8 cellular contexts compared by ENCODE assay signal in genomic region chr9:129834489-129835127, GRCh38. TPM values are rescaled to one million over a fixed set of nuclear protein-coding genes. Genes with fewer than 3 reads are reported as not detected.
DNase-seq lines count a peak whose midpoint lies in the region; ATAC-seq and TF ChIP-seq lines count a peak whose summit lies in the region.

No MANE protein-coding gene starts in this region.

- H3K9me3 ChIP-seq in HUES48 (ENCODE audit: control insufficient read depth, insufficient read depth, low read length) (no peaks in the 10 kb centered on the region), osteoblast (ENCODE audit: low read depth, low read length) (no peaks in the 10 kb centered on the region)

- H3K4me1 ChIP-seq in HUES48 (ENCODE audit: control insufficient read depth, insufficient read depth, low read length) (peaks cover 26% of the 10 kb centered on the region), osteoblast (ENCODE audit: insufficient read depth, low read length) (peaks cover 40% of the 10 kb centered on the region)

- no peaks in the 10 kb centered on the region for H3K27me3 Mint-ChIP-seq in activated CD8-positive, alpha-beta T cell treated with anti-CD3 and anti-CD28 coated beads for 36 hours

- peak overlapping the region; percentile 85 for H3K4me3 Mint-ChIP-seq in activated CD8-positive, alpha-beta T cell treated with anti-CD3 and anti-CD28 coated beads for 36 hours

- H3K9ac ChIP-seq in HUES48 (ENCODE audit: low read depth, low read length), result peak overlapping the region; percentile 46; the same call in 1 of the 2 replicates

- H3K4me2 ChIP-seq in osteoblast (ENCODE audit: insufficient read depth, low read length), result peak overlapping the region; percentile 96

- no peak for TF ChIP-seq CTCF in AG10803 (conservative IDR thresholded peaks at IDR 0.05; ENCODE audit: low read length)
- TF ChIP-seq CTCF in activated CD8-positive, alpha-beta T cell treated with anti-CD3 and anti-CD28 coated beads for 36 hours (IDR thresholded peaks at IDR 0.05), result no peak
- TF ChIP-seq CTCF in osteoblast (IDR thresholded peaks at IDR 0.05; ENCODE audit: extremely low read depth, low read depth, low read length), result no peak

- H3K9me3 Mint-ChIP-seq in activated CD8-positive, alpha-beta T cell treated with anti-CD3 and anti-CD28 coated beads for 36 hours, result no peaks in the 10 kb centered on the region

- H3K27ac ChIP-seq in HUES48 (ENCODE audit: low read depth, low read length) (peak overlapping the region; percentile 65), osteoblast (ENCODE audit: low read depth, low read length) (peak overlapping the region; percentile 77)

- intact Hi-C loops in activated CD8-positive, alpha-beta T cell treated with anti-CD3 and anti-CD28 coated beads for 36 hours (cut with micrococcal nuclease), result loop anchor here (5.0 kb wide), 1 partner anchor 48 kb away; no protein-coding TSS in a partner anchor

- DNase-seq in AG10803 (ENCODE audit: low read depth) (no peak), fibroblast of gingiva (ENCODE audit: low read depth) (peak; percentile 12), osteoblast (ENCODE audit: insufficient read length, low spot score, missing footprints) (peak; percentile 78), HT-29 (ENCODE audit: low spot score) (no peak), foreskin melanocyte (no peak)
- peak; percentile 60 for DNase-seq in activated CD8-positive, alpha-beta T cell treated with anti-CD3 and anti-CD28 coated beads for 36 hours

- CTCF ChIA-PET in activated CD8-positive, alpha-beta T cell treated with anti-CD3 and anti-CD28 coated beads for 36 hours (lab: Charles Lee), result interaction anchor here (1.2 kb wide), 1 partner anchor 34 kb away, joined by 4 read pairs; no protein-coding TSS in a partner anchor

- H3K27me3 ChIP-seq in HUES48 (ENCODE audit: control insufficient read depth, insufficient read depth, low read length), result no peaks in the 10 kb centered on the region
- H3K27me3 ChIP-seq in osteoblast (ENCODE audit: insufficient read depth, low read length), result no peaks in the 10 kb centered on the region

- POLR2A ChIA-PET in activated CD8-positive, alpha-beta T cell treated with anti-CD3 and anti-CD28 coated beads for 36 hours (lab: Charles Lee), result interaction anchor here (0.8 to 4.4 kb wide), 12 partner anchors 8 to 52 kb away, joined by 3 to 44 read pairs (median 6); partner anchors contain the start of genes TOR1A and TOR1B

- peak overlapping the region; percentile 98 for H2AFZ ChIP-seq in osteoblast (ENCODE audit: low read length)

- H3K27ac Mint-ChIP-seq in activated CD8-positive, alpha-beta T cell treated with anti-CD3 and anti-CD28 coated beads for 36 hours, result peak overlapping the region; percentile 92

- peak; percentile 4 for ATAC-seq in GM21360 (IDR thresholded peaks at IDR 0.05; ENCODE audit: unreplicated experiment)
- ATAC-seq in activated CD8-positive, alpha-beta T cell treated with anti-CD3 and anti-CD28 coated beads for 36 hours, result no peak

- H3K36me3 ChIP-seq in HUES48 (ENCODE audit: control insufficient read depth, insufficient read depth, low read length) (peaks cover 33% of the 10 kb centered on the region), osteoblast (ENCODE audit: insufficient read depth, low read length) (peaks cover 40% of the 10 kb centered on the region)

- H4K20me1 ChIP-seq in osteoblast (ENCODE audit: insufficient read depth, low read length), result peaks cover 10% of the 10 kb centered on the region

- peaks cover 49% of the 10 kb centered on the region for H3K4me1 Mint-ChIP-seq in activated CD8-positive, alpha-beta T cell treated with anti-CD3 and anti-CD28 coated beads for 36 hours (ENCODE audit: low read depth)

- H3K4me3 ChIP-seq in AG10803 (ENCODE audit: low read length) (peak overlapping the region; percentile 98), HUES48 (ENCODE audit: low read depth, low read length) (peak overlapping the region; percentile 93), osteoblast (ENCODE audit: insufficient read depth, low read length) (peak overlapping the region; percentile 98)

- peaks cover 46% of the 10 kb centered on the region for H3K36me3 Mint-ChIP-seq in activated CD8-positive, alpha-beta T cell treated with anti-CD3 and anti-CD28 coated beads for 36 hours (ENCODE audit: low read depth)

- H3K79me2 ChIP-seq in osteoblast (ENCODE audit: insufficient read depth, low read length), result peaks cover 49% of the 10 kb centered on the region

RNA-seq across cellular contexts. Expression of gene C9orf78, which starts 0.5 kb away (rescaled TPM):
- 10 to 100 TPM; 44.5 to 51.7 TPM for total RNA-seq in activated CD8-positive, alpha-beta T cell treated with anti-CD3 and anti-CD28 coated beads for 36 hours
- 30.8 and 41.0 TPM in 2 replicates for total RNA-seq in osteoblast
- total RNA-seq in HT-29 (2014; rRNA removed; shearing (Covaris generic)), result 27.9 and 37.8 TPM in 2 replicates

RNA-seq across cellular contexts. Expression of gene USP20, which starts 0.7 kb away (rescaled TPM):
- 10 to 100 TPM; 55.3 to 55.9 TPM for total RNA-seq in activated CD8-positive, alpha-beta T cell treated with anti-CD3 and anti-CD28 coated beads for 36 hours
- total RNA-seq in osteoblast, result 9.1 and 10.5 TPM in 2 replicates
- total RNA-seq in HT-29 (2014; rRNA removed; shearing (Covaris generic)), result 12.4 and 14.8 TPM in 2 replicates

RNA-seq across cellular contexts. Expression of gene TOR1A, which starts 10.7 kb away (rescaled TPM):
- total RNA-seq in activated CD8-positive, alpha-beta T cell treated with anti-CD3 and anti-CD28 coated beads for 36 hours, result 10 to 100 TPM; 31.9 to 32.4 TPM
- 52.1 and 52.5 TPM in 2 replicates for total RNA-seq in osteoblast
- total RNA-seq in HT-29 (2014; rRNA removed; shearing (Covaris generic)), result 21.3 and 25.2 TPM in 2 replicates

RNA-seq across cellular contexts. Expression of gene TOR1B, which starts 31.6 kb away (rescaled TPM):
- 10 to 100 TPM; 18.5 to 19.8 TPM for total RNA-seq in activated CD8-positive, alpha-beta T cell treated with anti-CD3 and anti-CD28 coated beads for 36 hours
- 27.5 and 31.5 TPM in 2 replicates for total RNA-seq in osteoblast
- total RNA-seq in HT-29 (2014; rRNA removed; shearing (Covaris generic)), result 25.0 and 27.1 TPM in 2 replicates

Comparison
In these comparisons a context has a peak if more than half of its experiments do, and no peak if none do; other contexts are left out.
1. DNase-seq: peak in activated CD8-positive, alpha-beta T cell treated with anti-CD3 and anti-CD28 coated beads for 36 hours (single experiment), fibroblast of gingiva (single experiment) and osteoblast (single experiment); none in AG10803 (single experiment), HT-29 (single experiment) and foreskin melanocyte (single experiment).
2. Peak in every context shown above with its lines, with median percentiles within 50 percentile points of each other: H3K4me3 ChIP-seq.